In the genomic region with DNA sequence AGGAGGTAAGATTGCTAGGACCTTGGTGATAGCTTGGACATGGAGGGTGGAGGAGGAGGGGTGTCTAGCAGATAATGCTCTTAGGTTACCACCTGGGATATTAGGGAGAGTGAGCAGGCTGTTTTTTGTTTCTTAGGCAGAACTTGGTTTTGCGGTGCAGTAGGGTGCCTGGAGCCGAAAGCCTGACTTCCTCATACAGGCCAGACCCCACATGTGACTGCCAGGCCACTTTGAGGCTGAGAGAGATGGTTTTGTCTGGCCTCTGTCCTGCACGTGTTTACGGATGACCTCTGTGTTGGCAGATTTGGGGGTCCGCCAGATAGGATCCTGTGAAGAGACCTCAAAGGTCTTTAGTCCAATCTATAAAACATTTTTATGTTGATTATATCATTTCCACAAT, we compare ENCODE assay signal across 5 cellular contexts. TPM values are rescaled to one million over a fixed set of nuclear protein-coding genes. Genes with fewer than 3 reads are reported as not detected.
"Had no signal": no experiment of that assay in that cellular context is flagged by ENCODE, and none has a peak within 500 bp of the region (broad histone marks: within the 10 kb centered on the region; RNA-seq: fewer than 3 reads in every experiment).

No MANE protein-coding gene starts in this region.

RNA-seq across cellular contexts. Expression of a gene that starts 47.3 kb away (rescaled TPM):
- total RNA-seq: activated naive CD4-positive, alpha-beta T cell treated with anti-CD3 and anti-CD28 coated beads, Interleukin-2, amount 50 U/mL, for 72 hours; activated T-cell treated with anti-CD3 and anti-CD28 coated beads, Interleukin-2, amount 50 U/mL, for 72 hours; esophagus squamous epithelium had no signal
- polyA plus RNA-seq: cardiac muscle cell, neural cell had no signal
